Comparison of ENCODE assay signal across 15 cellular contexts in the genomic region with DNA sequence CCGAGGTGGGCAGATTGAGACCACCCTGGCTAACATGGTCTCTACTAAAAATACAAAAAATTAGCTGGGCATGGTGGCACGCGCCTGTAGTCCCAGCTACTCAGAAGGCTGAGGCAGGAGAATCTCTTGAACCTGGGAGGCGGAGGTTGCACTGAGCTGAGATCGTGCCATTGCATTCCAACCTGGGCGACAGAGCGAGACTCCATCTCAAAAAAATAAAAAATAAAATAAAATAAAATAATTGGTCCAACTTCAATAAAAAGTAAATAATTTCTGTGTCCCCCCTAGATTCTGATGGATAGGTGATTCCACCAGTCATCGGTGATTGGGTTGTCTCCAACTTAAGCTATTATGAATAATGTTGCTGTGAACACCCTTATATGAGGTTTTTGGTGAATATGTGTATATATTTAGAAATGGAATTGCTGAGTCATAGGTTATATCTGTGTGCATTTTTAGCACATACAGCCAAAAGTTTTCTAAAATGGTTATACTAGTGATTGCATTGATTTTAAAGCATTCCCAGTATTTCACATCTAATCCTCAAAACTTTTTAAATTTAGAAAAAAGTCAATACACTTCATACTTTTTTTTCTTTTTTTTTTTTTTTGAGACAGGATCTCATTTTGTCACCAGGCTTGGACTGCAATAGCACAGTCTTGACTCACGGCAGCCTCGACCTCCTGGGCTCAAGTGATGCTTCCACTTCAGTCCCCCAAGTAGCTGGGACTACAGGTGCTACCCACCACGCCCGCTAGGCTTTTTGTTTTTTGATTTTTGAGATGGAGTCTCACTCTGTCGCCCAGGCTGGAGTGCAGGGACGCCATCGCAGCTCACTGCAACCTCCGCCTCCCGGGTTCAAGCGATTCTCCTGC. TPM values are rescaled to one million over a fixed set of nuclear protein-coding genes. Genes with fewer than 3 reads are reported as not detected.
DNase-seq lines count a peak whose midpoint lies in the region; ATAC-seq, FAIRE-seq and TF ChIP-seq lines count a peak whose summit lies in the region.
"Had no signal": no experiment of that assay in that cellular context is flagged by ENCODE, and none has a peak within 500 bp of the region (broad histone marks: within the 10 kb centered on the region; RNA-seq: fewer than 3 reads in every experiment).

No MANE protein-coding gene starts in this region.

- H3K4me1 ChIP-seq in HEK293 (ENCODE audit: control insufficient read depth, insufficient read depth, low read length) (no peaks in the 10 kb centered on the region), K562 (replicated peaks in 1 of 2; ENCODE audit: control insufficient read depth in 2 of 2, insufficient read depth in 2 of 2, low read length in 2 of 2) (peaks cover 15 to 22% of the 10 kb centered on the region in 2 experiments; a peak in 4 of 5 replicates)
- no peaks in the 10 kb centered on the region for H3K4me1 ChIP-seq in effector memory CD4-positive, alpha-beta T cell (ENCODE audit: control insufficient read depth, insufficient read depth, low read length, poor library complexity, severe bottlenecking)
- H3K4me1 ChIP-seq: prostate gland had no signal

- DNase-seq in Daoy (ENCODE audit: low read depth): peak; percentile 25
- DNase-seq in K562 (ENCODE audit: extremely low read depth in 1 of 4, low spot score in 3 of 4): peak in 1 of 4 experiments; percentile 56
- DNase-seq in mesenteric fat pad (ENCODE audit: low spot score): peak; percentile 20
- no peak for DNase-seq in activated effector memory CD4-positive, alpha-beta T cell treated with anti-CD3 and anti-CD28 coated beads, Interleukin-2, amount 50 U/mL, for 16 hours
- no peak for DNase-seq in effector memory CD4-positive, alpha-beta T cell
- no peak for DNase-seq in sciatic nerve (ENCODE audit: low spot score)
- DNase-seq: activated CD4-positive, alpha-beta memory T cell treated with anti-CD3 and anti-CD28 coated beads for 36 hours; CD8-positive, alpha-beta memory T cell; stimulated activated CD4-positive, alpha-beta T cell treated with anti-CD3 and anti-CD28 coated beads, Interleukin-4, amount 100 ng/mL, for 1 hour; T-helper 17 cell had no signal

- H3K36me3 ChIP-seq in HEK293 (ENCODE audit: control insufficient read depth in 2 of 2, insufficient read depth in 1 of 2, low read length in 2 of 2) (no peaks in the 10 kb centered on the region), K562 (ENCODE audit: control insufficient read depth, insufficient read depth, low read length) (no peaks in the 10 kb centered on the region)
- H3K36me3 ChIP-seq in effector memory CD4-positive, alpha-beta T cell (ENCODE audit: control insufficient read depth, insufficient read depth, low read length): no peaks in the 10 kb centered on the region
- H3K36me3 ChIP-seq: HAP-1, prostate gland had no signal

- WGBS in K562 (ENCODE audit: insufficient coverage, low coverage, missing lambda C conversion rate): 81% methylated on average over 18 of the region's 18 CpGs

- TF ChIP-seq EP300 in K562 (IDR thresholded peaks at IDR 0.05; ENCODE audit: low read length): peak; percentile 31; the same call in 1 of the 2 replicates

- H3K9me1 ChIP-seq in K562 (ENCODE audit: control insufficient read depth, insufficient read depth, low read length): no peaks in the 10 kb centered on the region

- no peak overlapping the region; a peak in 1 of 4 replicates for H3K9ac ChIP-seq in K562 (ENCODE audit: insufficient read depth in 1 of 2, low read depth in 2 of 2, low read length in 2 of 2)

- H3K79me2 ChIP-seq in K562 (ENCODE audit: control insufficient read depth, insufficient read depth, low read length): no peaks in the 10 kb centered on the region

- 0 out of 4 replicates have a peak, but pooled peaks of 1 of the 2 experiments have one; percentile 8 for TF ChIP-seq RAD21 in K562 (CRISPR knock-in tag; conservative IDR thresholded peaks at IDR 0.05 in 1 of 2, IDR thresholded peaks at IDR 0.05 in 1 of 2)

- H3K4me2 ChIP-seq in K562 (ENCODE audit: insufficient read depth, low read length): no peak overlapping the region

- TF ChIP-seq CTCF in HEK293 (tag by site-specific recombination; IDR thresholded peaks at IDR 0.05) (no peak), K562 (IDR thresholded peaks at IDR 0.05 in 2 of 3, conservative IDR thresholded peaks at IDR 0.05 in 1 of 3; ENCODE audit: insufficient read depth in 2 of 3, low read depth in 1 of 3, low read length in 3 of 3) (no peak)

- H4K20me1 ChIP-seq in K562 (replicated peaks; ENCODE audit: control insufficient read depth, insufficient read depth, low read length): no peaks in the 10 kb centered on the region

- H3K27me3 ChIP-seq in K562 (ENCODE audit: control insufficient read depth in 2 of 2, insufficient read depth in 2 of 2, low read length in 2 of 2): no peaks in the 10 kb centered on the region
- no peaks in the 10 kb centered on the region for H3K27me3 ChIP-seq in effector memory CD4-positive, alpha-beta T cell (replicated peaks; ENCODE audit: control insufficient read depth, insufficient read depth, low read length, poor library complexity, severe bottlenecking)

- H2AFZ ChIP-seq in K562 (ENCODE audit: low read depth, low read length): peak overlapping the region; percentile 94

- FAIRE-seq in K562 (lab: Jason Lieb, UNC): no peak
- FAIRE-seq: small intestine had no signal

- H3K27ac ChIP-seq in HEK293 (ENCODE audit: extremely low read depth, low read depth, low read length) (no peak overlapping the region), K562 (ENCODE audit: extremely low read depth, low read depth, low read length) (peak overlapping the region; percentile 69; the same call in 1 of the 3 replicates)
- H3K27ac ChIP-seq in effector memory CD4-positive, alpha-beta T cell (ENCODE audit: insufficient read depth, low read length, poor library complexity, severe bottlenecking): no peak overlapping the region
- H3K27ac ChIP-seq: prostate gland had no signal

- in situ Hi-C loops in K562 (cut with MboI): no loop called here

- ATAC-seq in K562: peak; percentile 52
- ATAC-seq in GM21526 (IDR thresholded peaks at IDR 0.05; ENCODE audit: low FRiP score, unreplicated experiment): no peak
- ATAC-seq in sciatic nerve: no peak
- ATAC-seq: T-helper 17 cell had no signal

- no peak for TF ChIP-seq POLR2A in K562 (conservative IDR thresholded peaks at IDR 0.05)

- H3K4me3 ChIP-seq in HEK293 (ENCODE audit: low read depth, low read length): no peak overlapping the region
- H3K4me3 ChIP-seq in K562: no peak overlapping the region
- H3K4me3 ChIP-seq in effector memory CD4-positive, alpha-beta T cell (ENCODE audit: insufficient read depth, low read depth, low read length, poor library complexity, severe bottlenecking): no peak overlapping the region
- H3K4me3 ChIP-seq: HAP-1, prostate gland had no signal

- POLR2A ChIA-PET in HEK293 (lab: Yijun Ruan, JAX) (no interaction called here), K562 (lab: Yijun Ruan, JAX) (interaction anchor here (0.6 to 1.8 kb wide), 8 partner anchors 10 to 249 kb away, joined by 3 to 9 read pairs (median 4); a partner anchor contains a TSS)

- no TSS peak for BruUV-seq in K562 (replicated peaks; lab: Mats Ljungman, UMichigan)

- no peaks in the 10 kb centered on the region for H3K9me3 ChIP-seq in HEK293 (ENCODE audit: control insufficient read depth, insufficient read depth, low read depth, low read length)
- no peaks in the 10 kb centered on the region for H3K9me3 ChIP-seq in K562 (replicated peaks; ENCODE audit: control insufficient read depth, insufficient read depth, low read depth, low read length)
- no peaks in the 10 kb centered on the region for H3K9me3 ChIP-seq in effector memory CD4-positive, alpha-beta T cell (ENCODE audit: control insufficient read depth, low read length)
- H3K9me3 ChIP-seq: HAP-1, prostate gland had no signal

- intact Hi-C loops in K562 (cut with micrococcal nuclease) (no loop called here), sciatic nerve (cut with DNase I) (no loop called here)

- CTCF ChIA-PET in HEK293 (lab: Yijun Ruan, JAX): interaction anchor here (0.6 to 2.9 kb wide), 10 partner anchors 13 to 774 kb away, joined by 3 to 14 read pairs (median 4); no protein-coding TSS in a partner anchor
- CTCF ChIA-PET in K562 (lab: Yijun Ruan, JAX; ENCODE audit: low intra/inter-chr PET ratio): interaction anchor here (0.6 to 1.6 kb wide), 3 partner anchors 27 to 85 kb away, joined by 3 to 6 read pairs (median 5); no protein-coding TSS in a partner anchor

TF ChIP-seq in HEK293, 187 proteins besides CTCF, POLR2A, EP300 and RAD21 (continues in another document):
- TF ChIP-seq ZNF610 (tag by site-specific recombination; IDR thresholded peaks at IDR 0.05; ENCODE audit: borderline replicate concordance): no peak
- TF ChIP-seq ZBTB7A (tag by site-specific recombination; IDR thresholded peaks at IDR 0.05; ENCODE audit: low read depth): no peak

RNA-seq across cellular contexts. Expression of a gene that starts 13.7 kb away (rescaled TPM):
- 37.5 and 43.6 TPM in 2 replicates for total RNA-seq in Daoy (2014; rRNA removed; shearing (Covaris generic))
- total RNA-seq in K562 (2011; cell fraction: chromatin; rRNA removed; ENCODE audit: low replicate concordance): 35.3 and 133 TPM in 2 replicates
- 16.7 and 26.2 TPM in 2 replicates for total RNA-seq in K562 (2011; cell fraction: nucleolus; rRNA removed)
- 38.6 and 52.0 TPM in 2 replicates for total RNA-seq in K562 (2011; cell fraction: nucleoplasm; rRNA removed)
- 25.3 and 28.2 TPM in 2 replicates for total RNA-seq in K562 (2014; rRNA removed)
- total RNA-seq in K562 (2014; rRNA removed; fragmentation: Illumina TruSeq; extraction: Trizol): 38.8 and 43.1 TPM in 2 replicates
- total RNA-seq in K562 (2015; rRNA removed; fragmentation: Illumina TruSeq; extraction: Trizol): 39.4 and 41.1 TPM in 2 replicates
- total RNA-seq in K562 (2021): 38.8 and 44.7 TPM in 2 replicates
- polyA plus RNA-seq in K562 (2011; rRNA removed): 15.7 and 21.5 TPM in 2 replicates
- 7.1 and 10.4 TPM in 2 replicates for polyA plus RNA-seq in K562 (2011; cell fraction: cytosol; rRNA removed)
- polyA plus RNA-seq in K562 (2011; cell fraction: nucleus; rRNA removed): 17.2 and 19.5 TPM in 2 replicates
- polyA plus RNA-seq in K562 (2012): 29.8 and 31.3 TPM in 2 replicates
- polyA plus RNA-seq in K562 (2014; fragmentation: Illumina TruSeq; extraction: Trizol): 33.6 and 36.3 TPM in 2 replicates
- polyA plus RNA-seq in K562 (2014; fragmentation: Nextera tagmentation; extraction: Ambion mirVana): 10 to 100 TPM; 27.3 to 33.3 TPM
- polyA plus RNA-seq in K562 (2014; rRNA removed): 18.6 and 26.4 TPM in 2 replicates
- polyA minus RNA-seq in K562 (2011; rRNA and poly(A)+ RNA removed): 32.2 and 34.9 TPM in 2 replicates
- 12.4 and 18.3 TPM in 2 replicates for polyA minus RNA-seq in K562 (2011; cell fraction: cytosol; rRNA and poly(A)+ RNA removed)
- polyA minus RNA-seq in K562 (2011; cell fraction: nucleus; rRNA and poly(A)+ RNA removed): 21.5 and 27.9 TPM in 2 replicates
- 42.5 TPM for total RNA-seq in mesenteric fat pad
- total RNA-seq in sciatic nerve: 72.8 TPM

Comparison
In these comparisons a context has a peak if more than half of its experiments do, and no peak if none do; other contexts are left out.
1. DNase-seq: peak in Daoy (single experiment) and mesenteric fat pad (single experiment); none in activated effector memory CD4-positive, alpha-beta T cell treated with anti-CD3 and anti-CD28 coated beads, Interleukin-2, amount 50 U/mL, for 16 hours (single experiment), effector memory CD4-positive, alpha-beta T cell (0 of 3) and sciatic nerve (single experiment).